ENCODE assay signal across 1 cellular context in genomic region chr1:1573843-1574720, GRCh38.
TF ChIP-seq lines count a peak whose summit lies in the region.

No MANE protein-coding gene starts in this region.

TF ChIP-seq in K562, 482 proteins besides CTCF, POLR2A, EP300 and RAD21 (continued from another document and continues in another):
- TF ChIP-seq AFF4 (CRISPR knock-in tag; IDR thresholded peaks at IDR 0.05) (peak; percentile 49; the same call in 1 of the 2 replicates), NFRKB (IDR thresholded peaks at IDR 0.05; ENCODE audit: low read depth) (peak; percentile 34; the same call in 1 of the 2 replicates), CHCHD3 (CRISPR knock-in tag; IDR thresholded peaks at IDR 0.05) (no peak), ELF1 (tag; IDR thresholded peaks at IDR 0.05) (peak; percentile 98), SAP30 (IDR thresholded peaks at IDR 0.05; ENCODE audit: borderline replicate concordance, insufficient read depth, low read depth, low read length, poor library complexity, severe bottlenecking) (peak; percentile 87), UBTF (IDR thresholded peaks at IDR 0.05; ENCODE audit: borderline replicate concordance in 1 of 2, low read depth in 2 of 2, low read length in 2 of 2) (0 out of 4 replicates have a peak, but pooled peaks of 1 of the 2 experiments have one; percentile 26), RHOXF2B (CRISPR knock-in tag; conservative IDR thresholded peaks at IDR 0.05) (no peak), BCL6 (CRISPR knock-in tag; IDR thresholded peaks at IDR 0.05) (no peak), SMAD2 (IDR thresholded peaks at IDR 0.05; ENCODE audit: low read depth, low read length) (no peak), MAFK (IDR thresholded peaks at IDR 0.05; ENCODE audit: low read length) (no peak), ELF4 (CRISPR knock-in tag; IDR thresholded peaks at IDR 0.05) (0 out of 2 replicates have a peak, but pooled peaks have one; percentile 4), ZNF436 (CRISPR knock-in tag; IDR thresholded peaks at IDR 0.05) (no peak), GABPA (tag; conservative IDR thresholded peaks at IDR 0.05; ENCODE audit: low read depth) (peak; percentile 93; the same call in 1 of the 2 replicates), SAFB (IDR thresholded peaks at IDR 0.05; ENCODE audit: borderline replicate concordance, low read depth, low read length) (peak; percentile 55; the same call in 1 of the 2 replicates)
- TF ChIP-seq, protein P1, sequence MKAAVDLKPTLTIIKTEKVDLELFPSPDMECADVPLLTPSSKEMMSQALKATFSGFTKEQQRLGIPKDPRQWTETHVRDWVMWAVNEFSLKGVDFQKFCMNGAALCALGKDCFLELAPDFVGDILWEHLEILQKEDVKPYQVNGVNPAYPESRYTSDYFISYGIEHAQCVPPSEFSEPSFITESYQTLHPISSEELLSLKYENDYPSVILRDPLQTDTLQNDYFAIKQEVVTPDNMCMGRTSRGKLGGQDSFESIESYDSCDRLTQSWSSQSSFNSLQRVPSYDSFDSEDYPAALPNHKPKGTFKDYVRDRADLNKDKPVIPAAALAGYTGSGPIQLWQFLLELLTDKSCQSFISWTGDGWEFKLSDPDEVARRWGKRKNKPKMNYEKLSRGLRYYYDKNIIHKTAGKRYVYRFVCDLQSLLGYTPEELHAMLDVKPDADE (conservative IDR thresholded peaks at IDR 0.05; ENCODE audit: control insufficient read depth, low read depth, low read length) = peak; percentile 89; the same call in 1 of the 2 replicates
- TF ChIP-seq, protein P2, sequence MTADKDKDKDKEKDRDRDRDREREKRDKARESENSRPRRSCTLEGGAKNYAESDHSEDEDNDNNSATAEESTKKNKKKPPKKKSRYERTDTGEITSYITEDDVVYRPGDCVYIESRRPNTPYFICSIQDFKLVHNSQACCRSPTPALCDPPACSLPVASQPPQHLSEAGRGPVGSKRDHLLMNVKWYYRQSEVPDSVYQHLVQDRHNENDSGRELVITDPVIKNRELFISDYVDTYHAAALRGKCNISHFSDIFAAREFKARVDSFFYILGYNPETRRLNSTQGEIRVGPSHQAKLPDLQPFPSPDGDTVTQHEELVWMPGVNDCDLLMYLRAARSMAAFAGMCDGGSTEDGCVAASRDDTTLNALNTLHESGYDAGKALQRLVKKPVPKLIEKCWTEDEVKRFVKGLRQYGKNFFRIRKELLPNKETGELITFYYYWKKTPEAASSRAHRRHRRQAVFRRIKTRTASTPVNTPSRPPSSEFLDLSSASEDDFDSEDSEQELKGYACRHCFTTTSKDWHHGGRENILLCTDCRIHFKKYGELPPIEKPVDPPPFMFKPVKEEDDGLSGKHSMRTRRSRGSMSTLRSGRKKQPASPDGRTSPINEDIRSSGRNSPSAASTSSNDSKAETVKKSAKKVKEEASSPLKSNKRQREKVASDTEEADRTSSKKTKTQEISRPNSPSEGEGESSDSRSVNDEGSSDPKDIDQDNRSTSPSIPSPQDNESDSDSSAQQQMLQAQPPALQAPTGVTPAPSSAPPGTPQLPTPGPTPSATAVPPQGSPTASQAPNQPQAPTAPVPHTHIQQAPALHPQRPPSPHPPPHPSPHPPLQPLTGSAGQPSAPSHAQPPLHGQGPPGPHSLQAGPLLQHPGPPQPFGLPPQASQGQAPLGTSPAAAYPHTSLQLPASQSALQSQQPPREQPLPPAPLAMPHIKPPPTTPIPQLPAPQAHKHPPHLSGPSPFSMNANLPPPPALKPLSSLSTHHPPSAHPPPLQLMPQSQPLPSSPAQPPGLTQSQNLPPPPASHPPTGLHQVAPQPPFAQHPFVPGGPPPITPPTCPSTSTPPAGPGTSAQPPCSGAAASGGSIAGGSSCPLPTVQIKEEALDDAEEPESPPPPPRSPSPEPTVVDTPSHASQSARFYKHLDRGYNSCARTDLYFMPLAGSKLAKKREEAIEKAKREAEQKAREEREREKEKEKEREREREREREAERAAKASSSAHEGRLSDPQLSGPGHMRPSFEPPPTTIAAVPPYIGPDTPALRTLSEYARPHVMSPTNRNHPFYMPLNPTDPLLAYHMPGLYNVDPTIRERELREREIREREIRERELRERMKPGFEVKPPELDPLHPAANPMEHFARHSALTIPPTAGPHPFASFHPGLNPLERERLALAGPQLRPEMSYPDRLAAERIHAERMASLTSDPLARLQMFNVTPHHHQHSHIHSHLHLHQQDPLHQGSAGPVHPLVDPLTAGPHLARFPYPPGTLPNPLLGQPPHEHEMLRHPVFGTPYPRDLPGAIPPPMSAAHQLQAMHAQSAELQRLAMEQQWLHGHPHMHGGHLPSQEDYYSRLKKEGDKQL (CRISPR knock-in tag; IDR thresholded peaks at IDR 0.05; ENCODE audit: borderline replicate concordance) = 0 out of 2 replicates have a peak, but pooled peaks have one; percentile 37
- TF ChIP-seq, protein P3, sequence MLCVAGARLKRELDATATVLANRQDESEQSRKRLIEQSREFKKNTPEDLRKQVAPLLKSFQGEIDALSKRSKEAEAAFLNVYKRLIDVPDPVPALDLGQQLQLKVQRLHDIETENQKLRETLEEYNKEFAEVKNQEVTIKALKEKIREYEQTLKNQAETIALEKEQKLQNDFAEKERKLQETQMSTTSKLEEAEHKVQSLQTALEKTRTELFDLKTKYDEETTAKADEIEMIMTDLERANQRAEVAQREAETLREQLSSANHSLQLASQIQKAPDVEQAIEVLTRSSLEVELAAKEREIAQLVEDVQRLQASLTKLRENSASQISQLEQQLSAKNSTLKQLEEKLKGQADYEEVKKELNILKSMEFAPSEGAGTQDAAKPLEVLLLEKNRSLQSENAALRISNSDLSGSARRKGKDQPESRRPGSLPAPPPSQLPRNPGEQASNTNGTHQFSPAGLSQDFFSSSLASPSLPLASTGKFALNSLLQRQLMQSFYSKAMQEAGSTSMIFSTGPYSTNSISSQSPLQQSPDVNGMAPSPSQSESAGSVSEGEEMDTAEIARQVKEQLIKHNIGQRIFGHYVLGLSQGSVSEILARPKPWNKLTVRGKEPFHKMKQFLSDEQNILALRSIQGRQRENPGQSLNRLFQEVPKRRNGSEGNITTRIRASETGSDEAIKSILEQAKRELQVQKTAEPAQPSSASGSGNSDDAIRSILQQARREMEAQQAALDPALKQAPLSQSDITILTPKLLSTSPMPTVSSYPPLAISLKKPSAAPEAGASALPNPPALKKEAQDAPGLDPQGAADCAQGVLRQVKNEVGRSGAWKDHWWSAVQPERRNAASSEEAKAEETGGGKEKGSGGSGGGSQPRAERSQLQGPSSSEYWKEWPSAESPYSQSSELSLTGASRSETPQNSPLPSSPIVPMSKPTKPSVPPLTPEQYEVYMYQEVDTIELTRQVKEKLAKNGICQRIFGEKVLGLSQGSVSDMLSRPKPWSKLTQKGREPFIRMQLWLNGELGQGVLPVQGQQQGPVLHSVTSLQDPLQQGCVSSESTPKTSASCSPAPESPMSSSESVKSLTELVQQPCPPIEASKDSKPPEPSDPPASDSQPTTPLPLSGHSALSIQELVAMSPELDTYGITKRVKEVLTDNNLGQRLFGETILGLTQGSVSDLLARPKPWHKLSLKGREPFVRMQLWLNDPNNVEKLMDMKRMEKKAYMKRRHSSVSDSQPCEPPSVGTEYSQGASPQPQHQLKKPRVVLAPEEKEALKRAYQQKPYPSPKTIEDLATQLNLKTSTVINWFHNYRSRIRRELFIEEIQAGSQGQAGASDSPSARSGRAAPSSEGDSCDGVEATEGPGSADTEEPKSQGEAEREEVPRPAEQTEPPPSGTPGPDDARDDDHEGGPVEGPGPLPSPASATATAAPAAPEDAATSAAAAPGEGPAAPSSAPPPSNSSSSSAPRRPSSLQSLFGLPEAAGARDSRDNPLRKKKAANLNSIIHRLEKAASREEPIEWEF (CRISPR knock-in tag; IDR thresholded peaks at IDR 0.05) = no peak
- TF ChIP-seq, protein P4, sequence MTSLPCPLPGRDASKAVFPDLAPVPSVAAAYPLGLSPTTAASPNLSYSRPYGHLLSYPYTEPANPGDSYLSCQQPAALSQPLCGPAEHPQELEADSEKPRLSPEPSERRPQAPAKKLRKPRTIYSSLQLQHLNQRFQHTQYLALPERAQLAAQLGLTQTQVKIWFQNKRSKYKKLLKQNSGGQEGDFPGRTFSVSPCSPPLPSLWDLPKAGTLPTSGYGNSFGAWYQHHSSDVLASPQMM (CRISPR knock-in tag; IDR thresholded peaks at IDR 0.05) = no peak
- TF ChIP-seq, protein P5, sequence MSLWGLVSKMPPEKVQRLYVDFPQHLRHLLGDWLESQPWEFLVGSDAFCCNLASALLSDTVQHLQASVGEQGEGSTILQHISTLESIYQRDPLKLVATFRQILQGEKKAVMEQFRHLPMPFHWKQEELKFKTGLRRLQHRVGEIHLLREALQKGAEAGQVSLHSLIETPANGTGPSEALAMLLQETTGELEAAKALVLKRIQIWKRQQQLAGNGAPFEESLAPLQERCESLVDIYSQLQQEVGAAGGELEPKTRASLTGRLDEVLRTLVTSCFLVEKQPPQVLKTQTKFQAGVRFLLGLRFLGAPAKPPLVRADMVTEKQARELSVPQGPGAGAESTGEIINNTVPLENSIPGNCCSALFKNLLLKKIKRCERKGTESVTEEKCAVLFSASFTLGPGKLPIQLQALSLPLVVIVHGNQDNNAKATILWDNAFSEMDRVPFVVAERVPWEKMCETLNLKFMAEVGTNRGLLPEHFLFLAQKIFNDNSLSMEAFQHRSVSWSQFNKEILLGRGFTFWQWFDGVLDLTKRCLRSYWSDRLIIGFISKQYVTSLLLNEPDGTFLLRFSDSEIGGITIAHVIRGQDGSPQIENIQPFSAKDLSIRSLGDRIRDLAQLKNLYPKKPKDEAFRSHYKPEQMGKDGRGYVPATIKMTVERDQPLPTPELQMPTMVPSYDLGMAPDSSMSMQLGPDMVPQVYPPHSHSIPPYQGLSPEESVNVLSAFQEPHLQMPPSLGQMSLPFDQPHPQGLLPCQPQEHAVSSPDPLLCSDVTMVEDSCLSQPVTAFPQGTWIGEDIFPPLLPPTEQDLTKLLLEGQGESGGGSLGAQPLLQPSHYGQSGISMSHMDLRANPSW (CRISPR knock-in tag; IDR thresholded peaks at IDR 0.05) = no peak
- TF ChIP-seq, protein P6, sequence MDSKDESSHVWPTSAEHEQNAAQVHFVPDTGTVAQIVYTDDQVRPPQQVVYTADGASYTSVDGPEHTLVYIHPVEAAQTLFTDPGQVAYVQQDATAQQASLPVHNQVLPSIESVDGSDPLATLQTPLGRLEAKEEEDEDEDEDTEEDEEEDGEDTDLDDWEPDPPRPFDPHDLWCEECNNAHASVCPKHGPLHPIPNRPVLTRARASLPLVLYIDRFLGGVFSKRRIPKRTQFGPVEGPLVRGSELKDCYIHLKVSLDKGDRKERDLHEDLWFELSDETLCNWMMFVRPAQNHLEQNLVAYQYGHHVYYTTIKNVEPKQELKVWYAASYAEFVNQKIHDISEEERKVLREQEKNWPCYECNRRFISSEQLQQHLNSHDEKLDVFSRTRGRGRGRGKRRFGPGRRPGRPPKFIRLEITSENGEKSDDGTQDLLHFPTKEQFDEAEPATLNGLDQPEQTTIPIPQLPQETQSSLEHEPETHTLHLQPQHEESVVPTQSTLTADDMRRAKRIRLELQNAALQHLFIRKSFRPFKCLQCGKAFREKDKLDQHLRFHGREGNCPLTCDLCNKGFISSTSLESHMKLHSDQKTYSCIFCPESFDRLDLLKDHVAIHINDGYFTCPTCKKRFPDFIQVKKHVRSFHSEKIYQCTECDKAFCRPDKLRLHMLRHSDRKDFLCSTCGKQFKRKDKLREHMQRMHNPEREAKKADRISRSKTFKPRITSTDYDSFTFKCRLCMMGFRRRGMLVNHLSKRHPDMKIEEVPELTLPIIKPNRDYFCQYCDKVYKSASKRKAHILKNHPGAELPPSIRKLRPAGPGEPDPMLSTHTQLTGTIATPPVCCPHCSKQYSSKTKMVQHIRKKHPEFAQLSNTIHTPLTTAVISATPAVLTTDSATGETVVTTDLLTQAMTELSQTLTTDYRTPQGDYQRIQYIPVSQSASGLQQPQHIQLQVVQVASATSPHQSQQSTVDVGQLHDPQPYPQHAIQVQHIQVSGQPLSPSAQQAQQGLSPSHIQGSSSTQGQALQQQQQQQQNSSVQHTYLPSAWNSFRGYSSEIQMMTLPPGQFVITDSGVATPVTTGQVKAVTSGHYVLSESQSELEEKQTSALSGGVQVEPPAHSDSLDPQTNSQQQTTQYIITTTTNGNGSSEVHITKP (IDR thresholded peaks at IDR 0.05; ENCODE audit: partially characterized antibody) = peak; percentile 38
